In the genomic region with DNA sequence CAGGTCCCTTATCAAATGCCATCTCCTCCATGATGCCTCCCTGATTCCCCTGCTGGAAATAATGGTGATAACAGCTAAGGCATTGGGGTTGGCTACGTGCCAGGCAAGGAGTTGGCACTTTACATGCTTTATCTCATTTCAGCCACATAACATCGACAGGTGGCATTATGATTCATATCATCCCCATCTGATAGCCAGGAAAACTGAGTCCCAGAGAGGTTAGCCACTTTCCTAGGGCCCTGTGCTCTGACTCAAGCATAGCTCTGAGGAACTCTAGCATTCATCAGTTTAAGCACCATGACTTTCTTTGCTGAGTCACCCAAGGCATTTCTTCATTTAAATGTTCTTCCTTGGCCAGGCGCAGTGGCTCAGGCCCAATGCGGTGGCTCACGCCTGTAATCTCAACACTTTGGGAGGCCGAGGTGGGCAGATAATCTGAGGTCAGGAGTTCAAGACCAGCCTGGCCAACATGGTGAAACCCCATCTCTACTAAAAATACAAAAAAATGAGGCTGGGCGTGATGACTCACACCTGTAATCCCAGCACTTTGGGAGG, we compare ENCODE assay signal across 1 cellular context.
A peak's percentile ranks its signal among the peaks of the same experiment; 100 is the strongest.
TF ChIP-seq lines count a peak whose summit lies in the region.

No MANE protein-coding gene starts in this region.

TF ChIP-seq in HCT116, 20 proteins besides CTCF, POLR2A, EP300 and RAD21:
- TF ChIP-seq EGR1 (IDR thresholded peaks at IDR 0.05; ENCODE audit: low read depth): no peak
- TF ChIP-seq FOSL1 (IDR thresholded peaks at IDR 0.05; ENCODE audit: low read depth): 0 out of 2 replicates have a peak, but pooled peaks have one; percentile 6
- 0 out of 2 replicates have a peak, but pooled peaks have one; percentile 21 for TF ChIP-seq CBX3 (IDR thresholded peaks at IDR 0.05; ENCODE audit: low read depth)
- no peak for TF ChIP-seq JUND (IDR thresholded peaks at IDR 0.05)
